In genomic region chr1:187477103-187477502, GRCh38 we compare ENCODE assay signal across 2 cellular contexts.
TF ChIP-seq lines count a peak whose summit lies in the region.

No MANE protein-coding gene starts in this region.

TF ChIP-seq in GM23338, 12 proteins besides CTCF, POLR2A, EP300 and RAD21:
- no peak for TF ChIP-seq NANOG (IDR thresholded peaks at IDR 0.05; ENCODE audit: borderline replicate concordance)
- no peak for TF ChIP-seq POLR2AphosphoS5 (IDR thresholded peaks at IDR 0.05; ENCODE audit: low read depth)
- TF ChIP-seq EZH2phosphoT487 (IDR thresholded peaks at IDR 0.05; ENCODE audit: unreplicated experiment), result no peak
- TF ChIP-seq CREB1 (CRISPR knock-in tag; IDR thresholded peaks at IDR 0.05; ENCODE audit: low read depth), result no peak
- no peak for TF ChIP-seq STAT1 (IDR thresholded peaks at IDR 0.05; ENCODE audit: unreplicated experiment)
- TF ChIP-seq, protein P1, sequence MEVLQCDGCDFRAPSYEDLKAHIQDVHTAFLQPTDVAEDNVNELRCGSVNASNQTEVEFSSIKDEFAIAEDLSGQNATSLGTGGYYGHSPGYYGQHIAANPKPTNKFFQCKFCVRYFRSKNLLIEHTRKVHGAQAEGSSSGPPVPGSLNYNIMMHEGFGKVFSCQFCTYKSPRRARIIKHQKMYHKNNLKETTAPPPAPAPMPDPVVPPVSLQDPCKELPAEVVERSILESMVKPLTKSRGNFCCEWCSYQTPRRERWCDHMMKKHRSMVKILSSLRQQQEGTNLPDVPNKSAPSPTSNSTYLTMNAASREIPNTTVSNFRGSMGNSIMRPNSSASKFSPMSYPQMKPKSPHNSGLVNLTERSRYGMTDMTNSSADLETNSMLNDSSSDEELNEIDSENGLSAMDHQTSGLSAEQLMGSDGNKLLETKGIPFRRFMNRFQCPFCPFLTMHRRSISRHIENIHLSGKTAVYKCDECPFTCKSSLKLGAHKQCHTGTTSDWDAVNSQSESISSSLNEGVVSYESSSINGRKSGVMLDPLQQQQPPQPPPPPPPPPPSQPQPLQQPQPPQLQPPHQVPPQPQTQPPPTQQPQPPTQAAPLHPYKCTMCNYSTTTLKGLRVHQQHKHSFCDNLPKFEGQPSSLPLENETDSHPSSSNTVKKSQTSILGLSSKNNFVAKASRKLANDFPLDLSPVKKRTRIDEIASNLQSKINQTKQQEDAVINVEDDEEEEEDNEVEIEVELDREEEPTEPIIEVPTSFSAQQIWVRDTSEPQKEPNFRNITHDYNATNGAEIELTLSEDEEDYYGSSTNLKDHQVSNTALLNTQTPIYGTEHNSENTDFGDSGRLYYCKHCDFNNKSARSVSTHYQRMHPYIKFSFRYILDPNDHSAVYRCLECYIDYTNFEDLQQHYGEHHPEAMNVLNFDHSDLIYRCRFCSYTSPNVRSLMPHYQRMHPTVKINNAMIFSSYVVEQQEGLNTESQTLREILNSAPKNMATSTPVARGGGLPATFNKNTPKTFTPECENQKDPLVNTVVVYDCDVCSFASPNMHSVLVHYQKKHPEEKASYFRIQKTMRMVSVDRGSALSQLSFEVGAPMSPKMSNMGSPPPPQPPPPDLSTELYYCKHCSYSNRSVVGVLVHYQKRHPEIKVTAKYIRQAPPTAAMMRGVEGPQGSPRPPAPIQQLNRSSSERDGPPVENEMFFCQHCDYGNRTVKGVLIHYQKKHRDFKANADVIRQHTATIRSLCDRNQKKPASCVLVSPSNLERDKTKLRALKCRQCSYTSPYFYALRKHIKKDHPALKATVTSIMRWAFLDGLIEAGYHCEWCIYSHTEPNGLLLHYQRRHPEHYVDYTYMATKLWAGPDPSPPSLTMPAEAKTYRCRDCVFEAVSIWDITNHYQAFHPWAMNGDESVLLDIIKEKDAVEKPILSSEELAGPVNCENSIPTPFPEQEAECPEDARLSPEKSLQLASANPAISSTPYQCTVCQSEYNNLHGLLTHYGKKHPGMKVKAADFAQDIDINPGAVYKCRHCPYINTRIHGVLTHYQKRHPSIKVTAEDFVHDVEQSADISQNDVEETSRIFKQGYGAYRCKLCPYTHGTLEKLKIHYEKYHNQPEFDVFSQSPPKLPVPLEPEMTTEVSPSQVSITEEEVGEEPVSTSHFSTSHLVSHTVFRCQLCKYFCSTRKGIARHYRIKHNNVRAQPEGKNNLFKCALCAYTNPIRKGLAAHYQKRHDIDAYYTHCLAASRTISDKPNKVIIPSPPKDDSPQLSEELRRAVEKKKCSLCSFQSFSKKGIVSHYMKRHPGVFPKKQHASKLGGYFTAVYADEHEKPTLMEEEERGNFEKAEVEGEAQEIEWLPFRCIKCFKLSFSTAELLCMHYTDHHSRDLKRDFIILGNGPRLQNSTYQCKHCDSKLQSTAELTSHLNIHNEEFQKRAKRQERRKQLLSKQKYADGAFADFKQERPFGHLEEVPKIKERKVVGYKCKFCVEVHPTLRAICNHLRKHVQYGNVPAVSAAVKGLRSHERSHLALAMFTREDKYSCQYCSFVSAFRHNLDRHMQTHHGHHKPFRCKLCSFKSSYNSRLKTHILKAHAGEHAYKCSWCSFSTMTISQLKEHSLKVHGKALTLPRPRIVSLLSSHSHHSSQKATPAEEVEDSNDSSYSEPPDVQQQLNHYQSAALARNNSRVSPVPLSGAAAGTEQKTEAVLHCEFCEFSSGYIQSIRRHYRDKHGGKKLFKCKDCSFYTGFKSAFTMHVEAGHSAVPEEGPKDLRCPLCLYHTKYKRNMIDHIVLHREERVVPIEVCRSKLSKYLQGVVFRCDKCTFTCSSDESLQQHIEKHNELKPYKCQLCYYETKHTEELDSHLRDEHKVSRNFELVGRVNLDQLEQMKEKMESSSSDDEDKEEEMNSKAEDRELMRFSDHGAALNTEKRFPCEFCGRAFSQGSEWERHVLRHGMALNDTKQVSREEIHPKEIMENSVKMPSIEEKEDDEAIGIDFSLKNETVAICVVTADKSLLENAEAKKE (CRISPR knock-in tag; IDR thresholded peaks at IDR 0.05), result no peak
- TF ChIP-seq JUNB (IDR thresholded peaks at IDR 0.05; ENCODE audit: unreplicated experiment), result no peak
TF ChIP-seq in GM23338: peak in this region for 0.

TF ChIP-seq in K562, 482 proteins besides CTCF, POLR2A, EP300 and RAD21:
- TF ChIP-seq, protein P2, sequence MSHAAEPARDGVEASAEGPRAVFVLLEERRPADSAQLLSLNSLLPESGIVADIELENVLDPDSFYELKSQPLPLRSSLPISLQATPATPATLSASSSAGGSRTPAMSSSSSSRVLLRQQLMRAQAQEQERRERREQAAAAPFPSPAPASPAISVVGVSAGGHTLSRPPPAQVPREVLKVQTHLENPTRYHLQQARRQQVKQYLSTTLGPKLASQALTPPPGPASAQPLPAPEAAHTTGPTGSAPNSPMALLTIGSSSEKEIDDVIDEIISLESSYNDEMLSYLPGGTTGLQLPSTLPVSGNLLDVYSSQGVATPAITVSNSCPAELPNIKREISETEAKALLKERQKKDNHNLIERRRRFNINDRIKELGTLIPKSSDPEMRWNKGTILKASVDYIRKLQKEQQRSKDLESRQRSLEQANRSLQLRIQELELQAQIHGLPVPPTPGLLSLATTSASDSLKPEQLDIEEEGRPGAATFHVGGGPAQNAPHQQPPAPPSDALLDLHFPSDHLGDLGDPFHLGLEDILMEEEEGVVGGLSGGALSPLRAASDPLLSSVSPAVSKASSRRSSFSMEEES (CRISPR knock-in tag; IDR thresholded peaks at IDR 0.05), result peak; percentile 60
- no peak for TF ChIP-seq RUNX1 (IDR thresholded peaks at IDR 0.05; ENCODE audit: low read depth)
